13 cellular contexts compared by ENCODE assay signal in the genomic region with DNA sequence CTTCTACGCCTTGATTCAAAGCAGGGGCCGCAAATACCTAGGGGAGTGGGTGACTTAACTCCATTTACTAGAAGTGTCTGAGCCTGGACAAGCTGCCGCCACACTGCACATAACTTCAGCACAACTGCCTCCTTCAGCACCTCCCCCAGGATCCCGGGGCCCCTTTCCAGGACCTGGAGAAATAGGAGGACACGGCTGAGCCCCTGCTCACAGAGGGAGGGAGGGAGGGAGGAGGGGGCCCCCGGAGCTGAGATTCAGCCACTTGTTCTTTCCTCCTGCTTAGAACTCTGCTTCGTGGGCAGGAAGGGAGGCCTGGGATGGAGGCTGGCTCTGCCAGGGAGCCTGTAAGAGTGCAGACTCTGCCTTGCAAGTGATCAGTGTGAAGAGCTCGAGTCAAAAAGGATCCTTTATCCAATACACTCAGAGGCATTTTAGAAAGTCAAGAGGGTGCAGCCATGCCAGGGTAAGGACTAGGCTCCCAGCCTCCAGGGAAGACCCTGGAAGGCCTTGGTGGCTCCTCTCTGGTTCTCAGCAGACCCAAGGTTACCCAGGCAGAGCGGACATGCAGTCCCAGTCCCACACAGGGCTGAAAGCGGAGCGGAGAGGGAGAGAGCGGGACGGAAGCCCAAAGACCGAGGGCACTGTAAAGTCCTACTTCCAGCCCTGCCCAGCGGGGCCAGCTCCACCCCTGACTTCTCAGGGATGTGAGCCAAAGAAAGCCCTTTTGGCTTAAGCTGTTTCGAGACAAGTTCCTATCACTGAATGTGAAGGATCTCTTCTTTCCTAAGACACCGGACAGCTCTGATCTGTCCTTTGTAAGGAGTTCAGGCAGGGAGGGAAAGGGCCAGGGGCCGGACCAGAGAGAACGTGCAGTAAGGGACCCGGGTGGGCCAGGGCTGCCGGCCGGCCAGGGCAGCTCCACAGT. TPM values are rescaled to one million over a fixed set of nuclear protein-coding genes. Genes with fewer than 3 reads are reported as not detected.
DNase-seq lines count a peak whose midpoint lies in the region; ATAC-seq and TF ChIP-seq lines count a peak whose summit lies in the region.
"Had no signal": no experiment of that assay in that cellular context is flagged by ENCODE, and none has a peak within 500 bp of the region (broad histone marks: within the 10 kb centered on the region; RNA-seq: fewer than 3 reads in every experiment).

No MANE protein-coding gene starts in this region.

- H3K4me1 ChIP-seq in urinary bladder (ENCODE audit: insufficient read depth), result peaks cover 1% of the 10 kb centered on the region

- peak overlapping the region; percentile 32 for H3K4me3 ChIP-seq in urinary bladder (ENCODE audit: low read depth, low read length)
- H3K4me3 ChIP-seq: GM12878 had no signal

- H3K4me1 Mint-ChIP-seq in activated CD8-positive, alpha-beta memory T cell treated with anti-CD3 and anti-CD28 coated beads, Interleukin-2, amount 10 ng/mL, durations not matched to agents 7 days and 5 days, result no peaks in the 10 kb centered on the region
- H3K4me1 Mint-ChIP-seq in nephron progenitor cell, result peaks cover 34% of the 10 kb centered on the region

- DNase-seq in activated CD8-positive, alpha-beta memory T cell treated with anti-CD3 and anti-CD28 coated beads, Interleukin-2, amount 50 U/mL, for 48 hours, result peak; percentile 46
- DNase-seq in activated CD8-positive, alpha-beta memory T cell treated with anti-CD3 and anti-CD28 coated beads, Interleukin-2, amount 10 ng/mL, durations not matched to agents 7 days and 5 days, result no peak
- DNase-seq in Right ventricle myocardium inferior (ENCODE audit: missing footprints) (peak; percentile 76), nephron progenitor cell (no peak), OCI-M1 (lab: John Stamatoyannopoulos, UW) (no peak)
- DNase-seq: ACHN; activated T-cell treated with anti-CD3 and anti-CD28 coated beads for 4 hours; SHP77 treated with DMSO at 0.1 percent for 48 hours; stimulated activated CD4-positive, alpha-beta T cell treated with anti-CD3 and anti-CD28 coated beads, Interleukin-2, amount 100 ng/mL, for 48 hours had no signal

- WGBS in urinary bladder, result 41% methylated on average over 22 of the region's 22 CpGs

- H3K27ac ChIP-seq in urinary bladder (ENCODE audit: low read depth), result peak overlapping the region; percentile 83

- CTCF ChIA-PET in activated CD8-positive, alpha-beta memory T cell treated with anti-CD3 and anti-CD28 coated beads, Interleukin-2, amount 10 ng/mL, durations not matched to agents 7 days and 5 days (lab: Charles Lee), result interaction anchor here (1.0 kb wide), 1 partner anchor 16 kb away, joined by 3 read pairs; no protein-coding TSS in a partner anchor

- H3K27me3 Mint-ChIP-seq in activated CD8-positive, alpha-beta memory T cell treated with anti-CD3 and anti-CD28 coated beads, Interleukin-2, amount 10 ng/mL, durations not matched to agents 7 days and 5 days, result peaks cover 54% of the 10 kb centered on the region
- H3K27me3 Mint-ChIP-seq in nephron progenitor cell (ENCODE audit: low read depth, poor library complexity), result peaks cover 16% of the 10 kb centered on the region

- no peaks in the 10 kb centered on the region for H3K9me3 Mint-ChIP-seq in activated CD8-positive, alpha-beta memory T cell treated with anti-CD3 and anti-CD28 coated beads, Interleukin-2, amount 10 ng/mL, durations not matched to agents 7 days and 5 days (ENCODE audit: low read depth)
- no peaks in the 10 kb centered on the region for H3K9me3 Mint-ChIP-seq in nephron progenitor cell

- no peak overlapping the region for H3K27ac Mint-ChIP-seq in activated CD8-positive, alpha-beta memory T cell treated with anti-CD3 and anti-CD28 coated beads, Interleukin-2, amount 10 ng/mL, durations not matched to agents 7 days and 5 days
- H3K27ac Mint-ChIP-seq in nephron progenitor cell, result peak overlapping the region; percentile 64

- TF ChIP-seq CTCF in nephron progenitor cell (IDR thresholded peaks at IDR 0.05), result no peak

- no peaks in the 10 kb centered on the region for H3K36me3 Mint-ChIP-seq in activated CD8-positive, alpha-beta memory T cell treated with anti-CD3 and anti-CD28 coated beads, Interleukin-2, amount 10 ng/mL, durations not matched to agents 7 days and 5 days
- H3K36me3 Mint-ChIP-seq in nephron progenitor cell (ENCODE audit: low read depth), result no peaks in the 10 kb centered on the region

- ATAC-seq in activated CD8-positive, alpha-beta memory T cell treated with anti-CD3 and anti-CD28 coated beads, Interleukin-2, amount 10 ng/mL, durations not matched to agents 7 days and 5 days, result no peak
- peak; percentile 76 for ATAC-seq in Right ventricle myocardium inferior
- no peak for ATAC-seq in HG02763 (IDR thresholded peaks at IDR 0.05; ENCODE audit: unreplicated experiment)
- ATAC-seq in HG03108 (IDR thresholded peaks at IDR 0.05; ENCODE audit: unreplicated experiment), result no peak

- no peak overlapping the region for H3K4me3 Mint-ChIP-seq in activated CD8-positive, alpha-beta memory T cell treated with anti-CD3 and anti-CD28 coated beads, Interleukin-2, amount 10 ng/mL, durations not matched to agents 7 days and 5 days
- peak overlapping the region; percentile 36 for H3K4me3 Mint-ChIP-seq in nephron progenitor cell

- H3K36me3 ChIP-seq in urinary bladder (ENCODE audit: insufficient read depth), result no peaks in the 10 kb centered on the region

- intact Hi-C loops in Right ventricle myocardium inferior (cut with DNase I), result no loop called here

RNA-seq across cellular contexts. Expression of a gene that starts 8.6 kb away (rescaled TPM):
- 1 to 10 TPM in 1 of 2 experiments, under 1 TPM in 1; 0.88 to 3.2 TPM for total RNA-seq in activated CD8-positive, alpha-beta memory T cell treated with anti-CD3 and anti-CD28 coated beads, Interleukin-2, amount 10 ng/mL, durations not matched to agents 7 days and 5 days
- total RNA-seq in Right ventricle myocardium inferior (1.7 TPM), urinary bladder (25.9 TPM)
- 13.5 TPM for polyA plus RNA-seq in urinary bladder

Comparison
In these comparisons a context has a peak if more than half of its experiments do, and no peak if none do; other contexts are left out.
1. DNase-seq: peak in activated CD8-positive, alpha-beta memory T cell treated with anti-CD3 and anti-CD28 coated beads, Interleukin-2, amount 50 U/mL, for 48 hours (single experiment) and Right ventricle myocardium inferior (single experiment); none in activated CD8-positive, alpha-beta memory T cell treated with anti-CD3 and anti-CD28 coated beads, Interleukin-2, amount 10 ng/mL, durations not matched to agents 7 days and 5 days (single experiment), nephron progenitor cell (single experiment) and OCI-M1 (single experiment).